20 cellular contexts compared by ENCODE assay signal in genomic region chr5:175885813-175886212, GRCh38. TPM values are rescaled to one million over a fixed set of nuclear protein-coding genes. Genes with fewer than 3 reads are reported as not detected.
DNase-seq lines count a peak whose midpoint lies in the region; TF ChIP-seq lines count a peak whose summit lies in the region.
"Had no signal": no experiment of that assay in that cellular context is flagged by ENCODE, and none has a peak within 500 bp of the region (broad histone marks: within the 10 kb centered on the region; RNA-seq: fewer than 3 reads in every experiment).

No MANE protein-coding gene starts in this region.

- H3K36me3 ChIP-seq in stomach (no peaks in the 10 kb centered on the region), breast epithelium (no peaks in the 10 kb centered on the region)
- H3K36me3 ChIP-seq: cardiac muscle cell, tibial artery had no signal

- DNase-seq in NCI-H2171 treated with DMSO at 0.1 percent for 48 hours (lab: John Stamatoyannopoulos, UW) (peak; percentile 31), NCI-H2171 (lab: John Stamatoyannopoulos, UW) (no peak), NCI-H1092 treated with DMSO at 0.1 percent for 48 hours (lab: John Stamatoyannopoulos, UW) (peak; percentile 35), amniotic epithelial cell (ENCODE audit: low read depth) (peak; percentile 5), stomach (peak; percentile 46), breast epithelium (ENCODE audit: low spot score in 2 of 2) (no peak), middle frontal gyrus (ENCODE audit: extremely low spot score, low spot score) (no peak)
- no peak for DNase-seq in activated CD4-positive, alpha-beta T cell treated with anti-CD3 and anti-CD28 coated beads, Interleukin-2, amount 50 U/mL, for 4 hours
- DNase-seq: activated naive CD4-positive, alpha-beta T cell treated with anti-CD3 and anti-CD28 coated beads, Interleukin-2, amount 50 U/mL, for 16 hours; CD8-positive, alpha-beta T cell; effector CD4-positive, alpha-beta T cell; GDM1; hypothalamus; RPMI8226; stimulated activated CD4-positive, alpha-beta T cell treated with anti-CD3 and anti-CD28 coated beads, Interleukin-4, amount 100 ng/mL, for 4 hours; T-helper 2 cell; tibial artery had no signal

- H3K27me3 ChIP-seq in stomach, result peaks cover 0 to 48% (median 0%) of the 10 kb centered on the region in 3 donors
- H3K27me3 ChIP-seq in breast epithelium, result peaks cover 0 to 3% of the 10 kb centered on the region in 2 donors
- H3K27me3 ChIP-seq: cardiac muscle cell had no signal

- TF ChIP-seq CTCF in stomach (IDR thresholded peaks at IDR 0.05) (no peak), breast epithelium (IDR thresholded peaks at IDR 0.05) (no peak)

- TF ChIP-seq EP300 in stomach (IDR thresholded peaks at IDR 0.05), result no peak

- H3K4me1 ChIP-seq in stomach (peaks cover 6 to 16% (median 8%) of the 10 kb centered on the region in 4 donors), breast epithelium (no peaks in the 10 kb centered on the region)
- H3K4me1 ChIP-seq: tibial artery had no signal

- TF ChIP-seq POLR2A in stomach (IDR thresholded peaks at IDR 0.05) (no peak), breast epithelium (IDR thresholded peaks at IDR 0.05) (no peak)

- H3K4me3 ChIP-seq in stomach (no peak overlapping the region), breast epithelium (no peak overlapping the region)
- H3K4me3 ChIP-seq: cardiac muscle cell, tibial artery had no signal

- intact Hi-C loops in stomach (cut with DNase I; ENCODE audit: low total_unique reads) (no loop called here), breast epithelium (cut with DNase I; ENCODE audit: low total_unique reads) (no loop called here)

- whole genome bisulfite sequencing in stomach, 5 donors, result 38 to 66% (median 57%) methylated on average over 2 to 4 of the region's 4 CpGs

- H3K9me3 ChIP-seq in stomach (no peaks in the 10 kb centered on the region), breast epithelium (peaks cover 0 to 8% of the 10 kb centered on the region in 2 donors)

- H3K27ac ChIP-seq in stomach (no peak overlapping the region), breast epithelium (no peak overlapping the region)
- H3K27ac ChIP-seq: cardiac muscle cell, tibial artery had no signal

RNA-seq across cellular contexts. Expression of gene CPLX2, which starts 14.4 kb away (rescaled TPM):
- total RNA-seq in stomach, result 1 to 10 TPM in 3 of 5 donors, under 1 TPM in 1, not detected in 1; under 0.01 to 8.4 (median 1.3) TPM
- polyA plus RNA-seq in stomach, result 1 to 10 TPM in 2 of 3 donors, under 1 TPM in 1; 0.83 to 4.8 (median 2.0) TPM
- not detected for total RNA-seq in breast epithelium
- total RNA-seq: cardiac muscle cell; CD8-positive, alpha-beta T cell; mesothelial cell of epicardium; osteocyte had no signal

Comparison
In these comparisons a context has a peak if more than half of its experiments do, and no peak if none do; other contexts are left out.
1. DNase-seq: peak in NCI-H2171 treated with DMSO at 0.1 percent for 48 hours (single experiment), NCI-H1092 treated with DMSO at 0.1 percent for 48 hours (single experiment), amniotic epithelial cell (single experiment) and stomach (single experiment); none in NCI-H2171 (single experiment), breast epithelium (0 of 2), activated CD4-positive, alpha-beta T cell treated with anti-CD3 and anti-CD28 coated beads, Interleukin-2, amount 50 U/mL, for 4 hours (0 of 2) and middle frontal gyrus (single experiment).